1 cellular context compared by ENCODE assay signal in genomic region chr2:170930132-170931109, GRCh38.
TF ChIP-seq lines count a peak whose summit lies in the region.

No MANE protein-coding gene starts in this region.

TF ChIP-seq in GM12878, 131 proteins besides CTCF, POLR2A, EP300 and RAD21 (continued from another document and continues in another):
- TF ChIP-seq ZSCAN29 (IDR thresholded peaks at IDR 0.05) (no peak), RUNX3 (IDR thresholded peaks at IDR 0.05; ENCODE audit: low read length) (peak; percentile 31), TAF1 (IDR thresholded peaks at IDR 0.05; ENCODE audit: borderline replicate concordance, low read depth, low read length) (peak; percentile 90), ATF2 (IDR thresholded peaks at IDR 0.05; ENCODE audit: low read length) (peak; percentile 59), ZNF24 (IDR thresholded peaks at IDR 0.05) (no peak), PRDM15 (CRISPR knock-in tag; IDR thresholded peaks at IDR 0.05) (no peak), MEF2B (IDR thresholded peaks at IDR 0.05; ENCODE audit: partially characterized antibody, poor library complexity, severe bottlenecking) (no peak), SMC3 (IDR thresholded peaks at IDR 0.05; ENCODE audit: borderline replicate concordance, low read length) (no peak), MAX (IDR thresholded peaks at IDR 0.05; ENCODE audit: low read depth, low read length) (no peak), ATF7 (IDR thresholded peaks at IDR 0.05; ENCODE audit: low read depth) (no peak; the same call in 1 of the 2 replicates), ESRRA (IDR thresholded peaks at IDR 0.05; ENCODE audit: low read length) (no peak), POU2F2 (IDR thresholded peaks at IDR 0.05; ENCODE audit: borderline replicate concordance, low read depth, low read length) (peak; percentile 41; the same call in 1 of the 3 replicates), BHLHE40 (IDR thresholded peaks at IDR 0.05; ENCODE audit: borderline replicate concordance in 1 of 2, low read depth in 2 of 2, low read length in 1 of 2) (no peak; a peak in 1 of 4 replicates), SP1 (IDR thresholded peaks at IDR 0.05; ENCODE audit: low read depth, low read length) (no peak), ZNF687 (IDR thresholded peaks at IDR 0.05) (no peak), TCF3 (IDR thresholded peaks at IDR 0.05; ENCODE audit: borderline replicate concordance, insufficient read depth, low read depth, low read length) (no peak), HDAC2 (IDR thresholded peaks at IDR 0.05) (no peak), IKZF1 (conservative IDR thresholded peaks at IDR 0.05) (no peak), SREBF1 (IDR thresholded peaks at IDR 0.05; ENCODE audit: low read length) (no peak), EED (IDR thresholded peaks at IDR 0.05; ENCODE audit: low read depth) (no peak), ZNF207 (IDR thresholded peaks at IDR 0.05; ENCODE audit: borderline replicate concordance) (0 out of 2 replicates have a peak, but pooled peaks have one; percentile 34), LARP7 (IDR thresholded peaks at IDR 0.05) (no peak), IRF3 (IDR thresholded peaks at IDR 0.05) (no peak), CEBPB (IDR thresholded peaks at IDR 0.05; ENCODE audit: borderline replicate concordance in 1 of 2, low read depth in 2 of 2, low read length in 2 of 2) (no peak), E2F4 (IDR thresholded peaks at IDR 0.05; ENCODE audit: low read depth, low read length) (no peak; the same call in 1 of the 2 replicates), TCF12 (IDR thresholded peaks at IDR 0.05; ENCODE audit: low read depth, low read length) (peak; percentile 63), ZZZ3 (IDR thresholded peaks at IDR 0.05; ENCODE audit: control insufficient read depth, insufficient read length, low read depth) (no peak), RCOR1 (conservative IDR thresholded peaks at IDR 0.05; ENCODE audit: low read depth, low read length) (no peak), ZBTB33 (IDR thresholded peaks at IDR 0.05) (no peak), POLR2AphosphoS5 (IDR thresholded peaks at IDR 0.05; ENCODE audit: low read length) (peak; percentile 89), ZNF217 (IDR thresholded peaks at IDR 0.05) (no peak), MYB (IDR thresholded peaks at IDR 0.05; ENCODE audit: borderline replicate concordance, low read depth, low read length) (no peak), EZH2 (IDR thresholded peaks at IDR 0.05; ENCODE audit: borderline replicate concordance, control insufficient read depth, low read depth, low read length) (no peak), MYC (IDR thresholded peaks at IDR 0.05; ENCODE audit: insufficient read depth, insufficient read length, insufficient replicate concordance, low read length, severe bottlenecking) (peak; percentile 58), CREM (IDR thresholded peaks at IDR 0.05; ENCODE audit: low read depth) (peak; percentile 62; the same call in 1 of the 2 replicates), NFXL1 (IDR thresholded peaks at IDR 0.05; ENCODE audit: borderline replicate concordance) (no peak), STAT1 (conservative IDR thresholded peaks at IDR 0.05) (no peak), USF2 (IDR thresholded peaks at IDR 0.05; ENCODE audit: borderline replicate concordance, low read depth, low read length) (no peak), REST (IDR thresholded peaks at IDR 0.05; ENCODE audit: low read depth, low read length) (no peak), SREBF2 (IDR thresholded peaks at IDR 0.05; ENCODE audit: low read length) (no peak), TBL1XR1 (IDR thresholded peaks at IDR 0.05; ENCODE audit: low read depth, low read length) (no peak), PKNOX1 (IDR thresholded peaks at IDR 0.05) (peak; percentile 96)
